In genomic region chr2:99975386-99975785, GRCh38 we compare ENCODE assay signal across 14 cellular contexts.
DNase-seq lines count a peak whose midpoint lies in the region; ATAC-seq and TF ChIP-seq lines count a peak whose summit lies in the region.
"Had no signal": no experiment of that assay in that cellular context is flagged by ENCODE, and none has a peak within 500 bp of the region (broad histone marks: within the 10 kb centered on the region; RNA-seq: fewer than 3 reads in every experiment).

No MANE protein-coding gene starts in this region.

- peak overlapping the region; percentile 36 for H3K27ac Mint-ChIP-seq in activated naive CD8-positive, alpha-beta T cell treated with anti-CD3 and anti-CD28 coated beads, Interleukin-2, amount 50 U/mL, for 24 hours
- no peak overlapping the region for H3K27ac Mint-ChIP-seq in activated naive CD8-positive, alpha-beta T cell treated with anti-CD3 and anti-CD28 coated beads for 36 hours
- peak overlapping the region; percentile 35 for H3K27ac Mint-ChIP-seq in activated B cell treated with CpG ODN at 0.5 μM for 24 hours

- no peak overlapping the region for H3K9ac ChIP-seq in smooth muscle cell (ENCODE audit: low read depth)

- intact Hi-C loops in activated B cell treated with CpG ODN at 0.5 μM for 24 hours (cut with micrococcal nuclease) = no loop called here

- H3K4me1 Mint-ChIP-seq in activated naive CD8-positive, alpha-beta T cell treated with anti-CD3 and anti-CD28 coated beads, Interleukin-2, amount 50 U/mL, for 24 hours = peaks cover 7% of the 10 kb centered on the region
- H3K4me1 Mint-ChIP-seq in activated naive CD8-positive, alpha-beta T cell treated with anti-CD3 and anti-CD28 coated beads for 36 hours = no peaks in the 10 kb centered on the region
- H3K4me1 Mint-ChIP-seq in activated B cell treated with CpG ODN at 0.5 μM for 24 hours = peaks cover 21% of the 10 kb centered on the region

- H3K27me3 ChIP-seq in smooth muscle cell (ENCODE audit: low read depth) = peaks cover 45% of the 10 kb centered on the region
- H3K27me3 ChIP-seq: transverse colon had no signal

- H3K27me3 Mint-ChIP-seq in activated naive CD8-positive, alpha-beta T cell treated with anti-CD3 and anti-CD28 coated beads, Interleukin-2, amount 50 U/mL, for 24 hours = peaks cover 2% of the 10 kb centered on the region
- no peaks in the 10 kb centered on the region for H3K27me3 Mint-ChIP-seq in activated naive CD8-positive, alpha-beta T cell treated with anti-CD3 and anti-CD28 coated beads for 36 hours
- H3K27me3 Mint-ChIP-seq in activated B cell treated with CpG ODN at 0.5 μM for 24 hours = no peaks in the 10 kb centered on the region

- no peak overlapping the region for H2AFZ ChIP-seq in smooth muscle cell (ENCODE audit: low read depth)

- POLR2A ChIA-PET in activated B cell treated with CpG ODN at 0.5 μM for 24 hours (lab: Charles Lee) = interaction anchor here (0.6 to 1.2 kb wide), 6 partner anchors 8 to 370 kb away, joined by 3 to 14 read pairs (median 7); no protein-coding TSS in a partner anchor

- H3F3A ChIP-seq in smooth muscle cell (ENCODE audit: low read depth) = no peaks in the 10 kb centered on the region

- H3K4me1 ChIP-seq in smooth muscle cell (ENCODE audit: low read depth) = peaks cover 16% of the 10 kb centered on the region
- H3K4me1 ChIP-seq: transverse colon had no signal

- peak; percentile 51 for ATAC-seq in activated naive CD8-positive, alpha-beta T cell treated with anti-CD3 and anti-CD28 coated beads, Interleukin-2, amount 50 U/mL, for 24 hours
- ATAC-seq in activated B cell treated with CpG ODN at 0.5 μM for 24 hours (ENCODE audit: low read depth) = no peak

- H3K27ac ChIP-seq in smooth muscle cell (ENCODE audit: low read depth) = no peak overlapping the region
- H3K27ac ChIP-seq: transverse colon, VCaP had no signal

- CTCF ChIA-PET in activated B cell treated with CpG ODN at 0.5 μM for 24 hours (lab: Charles Lee) = no interaction called here

- no peaks in the 10 kb centered on the region for H3K9me3 ChIP-seq in smooth muscle cell (replicated peaks; ENCODE audit: low read depth)
- H3K9me3 ChIP-seq: transverse colon had no signal

- H4K20me1 ChIP-seq in smooth muscle cell (ENCODE audit: low read depth) = no peaks in the 10 kb centered on the region

- H3K36me3 Mint-ChIP-seq in activated naive CD8-positive, alpha-beta T cell treated with anti-CD3 and anti-CD28 coated beads, Interleukin-2, amount 50 U/mL, for 24 hours (ENCODE audit: low read depth) = peaks cover 2% of the 10 kb centered on the region
- H3K36me3 Mint-ChIP-seq in activated naive CD8-positive, alpha-beta T cell treated with anti-CD3 and anti-CD28 coated beads for 36 hours = no peaks in the 10 kb centered on the region
- H3K36me3 Mint-ChIP-seq in activated B cell treated with CpG ODN at 0.5 μM for 24 hours (ENCODE audit: low read depth) = peaks cover 91% of the 10 kb centered on the region

- no peaks in the 10 kb centered on the region for H3K9me3 Mint-ChIP-seq in activated naive CD8-positive, alpha-beta T cell treated with anti-CD3 and anti-CD28 coated beads, Interleukin-2, amount 50 U/mL, for 24 hours
- no peaks in the 10 kb centered on the region for H3K9me3 Mint-ChIP-seq in activated naive CD8-positive, alpha-beta T cell treated with anti-CD3 and anti-CD28 coated beads for 36 hours
- no peaks in the 10 kb centered on the region for H3K9me3 Mint-ChIP-seq in activated B cell treated with CpG ODN at 0.5 μM for 24 hours
- H3K9me3 Mint-ChIP-seq: neural crest cell had no signal

- no peak overlapping the region for H3K4me3 Mint-ChIP-seq in activated naive CD8-positive, alpha-beta T cell treated with anti-CD3 and anti-CD28 coated beads, Interleukin-2, amount 50 U/mL, for 24 hours
- no peak overlapping the region for H3K4me3 Mint-ChIP-seq in activated naive CD8-positive, alpha-beta T cell treated with anti-CD3 and anti-CD28 coated beads for 36 hours
- H3K4me3 Mint-ChIP-seq in activated B cell treated with CpG ODN at 0.5 μM for 24 hours = no peak overlapping the region
- H3K4me3 Mint-ChIP-seq: neural crest cell had no signal

- no peak for TF ChIP-seq CTCF in activated B cell treated with CpG ODN at 0.5 μM for 24 hours (IDR thresholded peaks at IDR 0.05)
- TF ChIP-seq CTCF in fibroblast of the aortic adventitia (IDR thresholded peaks at IDR 0.05; ENCODE audit: insufficient read depth, low read length) = no peak
- TF ChIP-seq CTCF in smooth muscle cell (IDR thresholded peaks at IDR 0.05; ENCODE audit: borderline replicate concordance, insufficient read depth, poor library complexity, severe bottlenecking) = no peak

- H3K4me3 ChIP-seq in fibroblast of the aortic adventitia (ENCODE audit: low read depth, low read length) (no peak overlapping the region), smooth muscle cell (no peak overlapping the region)
- H3K4me3 ChIP-seq: transverse colon had no signal

- H3K4me2 ChIP-seq in smooth muscle cell = no peak overlapping the region

- no peaks in the 10 kb centered on the region for H3K79me2 ChIP-seq in smooth muscle cell (ENCODE audit: low read depth)

- H3K36me3 ChIP-seq in smooth muscle cell (ENCODE audit: low read depth) = no peaks in the 10 kb centered on the region
- H3K36me3 ChIP-seq: transverse colon had no signal

- no peak for DNase-seq in activated naive CD8-positive, alpha-beta T cell treated with anti-CD3 and anti-CD28 coated beads, Interleukin-2, amount 50 U/mL, for 24 hours
- DNase-seq in activated naive CD8-positive, alpha-beta T cell treated with anti-CD3 and anti-CD28 coated beads for 36 hours = no peak
- DNase-seq in activated B cell treated with CpG ODN at 0.5 μM for 24 hours = no peak
- peak; percentile 53 for DNase-seq in fibroblast of the aortic adventitia (ENCODE audit: low read depth)
- DNase-seq in inferior parietal cortex (ENCODE audit: extremely low spot score) = no peak
- no peak for DNase-seq in smooth muscle cell (lab: John Stamatoyannopoulos, UW; ENCODE audit: unreplicated experiment)
- DNase-seq in NCI-H2107 treated with DMSO at 0.1 percent for 48 hours (lab: John Stamatoyannopoulos, UW; ENCODE audit: unreplicated experiment) = no peak
- no peak for DNase-seq in NCI-H2196 treated with DMSO at 0.1 percent for 48 hours (lab: John Stamatoyannopoulos, UW; ENCODE audit: unreplicated experiment)
- DNase-seq: activated T-cell treated with anti-CD3 and anti-CD28 coated beads for 4 hours, DMS 273 treated with DMSO at 0.1 percent for 48 hours, hippocampal formation, transverse colon had no signal
